15 cellular contexts compared by ENCODE assay signal in genomic region chr11:72237112-72237931, GRCh38. TPM values are rescaled to one million over a fixed set of nuclear protein-coding genes. Genes with fewer than 3 reads are reported as not detected.
A peak's percentile ranks its signal among the peaks of the same experiment; 100 is the strongest.
DNase-seq lines count a peak whose midpoint lies in the region; ATAC-seq and TF ChIP-seq lines count a peak whose summit lies in the region.
"Had no signal": no experiment of that assay in that cellular context is flagged by ENCODE, and none has a peak within 500 bp of the region (broad histone marks: within the 10 kb centered on the region; RNA-seq: fewer than 3 reads in every experiment).

No MANE protein-coding gene starts in this region.

- no peak for ATAC-seq in stimulated activated effector memory CD8-positive, alpha-beta T cell treated with anti-CD3 and anti-CD28 coated beads, Interleukin-12 subunit alpha, Interleukin-12 subunit beta, amount 100 ng/mL, for 72 hours
- no peak for ATAC-seq in HG03159 (IDR thresholded peaks at IDR 0.05; ENCODE audit: unreplicated experiment)
- ATAC-seq in mucosa of descending colon, result no peak

- intact Hi-C loops in mucosa of descending colon (cut with DNase I, micrococcal nuclease), result no loop called here

- H3K4me1 Mint-ChIP-seq in stimulated activated effector memory CD8-positive, alpha-beta T cell treated with anti-CD3 and anti-CD28 coated beads, Interleukin-12 subunit alpha, Interleukin-12 subunit beta, amount 100 ng/mL, for 72 hours, result peaks cover 43% of the 10 kb centered on the region

- no peak overlapping the region for H3K4me3 Mint-ChIP-seq in stimulated activated effector memory CD8-positive, alpha-beta T cell treated with anti-CD3 and anti-CD28 coated beads, Interleukin-12 subunit alpha, Interleukin-12 subunit beta, amount 100 ng/mL, for 72 hours
- H3K4me3 Mint-ChIP-seq: activated naive CD8-positive, alpha-beta T cell treated with anti-CD3 and anti-CD28 coated beads, Interleukin-2, amount 50 U/mL, for 24 hours; CD8-positive, alpha-beta memory T cell had no signal

- peaks cover 44% of the 10 kb centered on the region for H3K36me3 Mint-ChIP-seq in stimulated activated effector memory CD8-positive, alpha-beta T cell treated with anti-CD3 and anti-CD28 coated beads, Interleukin-12 subunit alpha, Interleukin-12 subunit beta, amount 100 ng/mL, for 72 hours

- H3K9me3 ChIP-seq in NT2/D1 (ENCODE audit: insufficient read depth, low read length) (no peaks in the 10 kb centered on the region), iPS-18a (ENCODE audit: control insufficient read depth, low read depth, low read length) (no peaks in the 10 kb centered on the region), mucosa of descending colon (no peaks in the 10 kb centered on the region)
- H3K9me3 ChIP-seq: psoas muscle had no signal

- no peak for TF ChIP-seq CTCF in mucosa of descending colon (IDR thresholded peaks at IDR 0.05)

- no peak overlapping the region for H3K4me3 ChIP-seq in NT2/D1 (ENCODE audit: insufficient read length, low read depth)
- H3K4me3 ChIP-seq in iPS-18a (ENCODE audit: low read length), result peak overlapping the region; percentile 32
- no peak overlapping the region for H3K4me3 ChIP-seq in mucosa of descending colon
- H3K4me3 ChIP-seq: psoas muscle had no signal

- H3K27me3 ChIP-seq in NT2/D1 (ENCODE audit: insufficient read depth, insufficient read length), result no peaks in the 10 kb centered on the region
- H3K27me3 ChIP-seq in iPS-18a (ENCODE audit: control insufficient read depth, insufficient read depth, low read length), result peaks cover 42% of the 10 kb centered on the region

- H3K9me3 Mint-ChIP-seq in stimulated activated effector memory CD8-positive, alpha-beta T cell treated with anti-CD3 and anti-CD28 coated beads, Interleukin-12 subunit alpha, Interleukin-12 subunit beta, amount 100 ng/mL, for 72 hours, result no peaks in the 10 kb centered on the region
- H3K9me3 Mint-ChIP-seq: activated naive CD8-positive, alpha-beta T cell treated with anti-CD3 and anti-CD28 coated beads, Interleukin-2, amount 50 U/mL, for 24 hours; CD8-positive, alpha-beta memory T cell had no signal

- no peak overlapping the region for H3K27ac ChIP-seq in iPS-18a (ENCODE audit: low read length)
- H3K27ac ChIP-seq: psoas muscle had no signal

- peak overlapping the region; percentile 26 for H3K9ac ChIP-seq in NT2/D1 (ENCODE audit: insufficient read length, low read depth)
- H3K9ac ChIP-seq in iPS-18a (ENCODE audit: low read length), result peak overlapping the region; percentile 35
- H3K9ac ChIP-seq: KMS-11 had no signal

- DNase-seq in DMS53 (lab: John Stamatoyannopoulos, UW) (peak; percentile 49), DMS53 treated with DMSO at 0.1 percent for 48 hours (lab: John Stamatoyannopoulos, UW; ENCODE audit: unreplicated experiment) (no peak), NT2/D1 (ENCODE audit: low read depth, low spot score) (no peak), UCSD-AML1 (lab: John Stamatoyannopoulos, UW; ENCODE audit: unreplicated experiment) (no peak), mucosa of descending colon (no peak)
- DNase-seq in stimulated activated effector memory CD8-positive, alpha-beta T cell treated with anti-CD3 and anti-CD28 coated beads, Interleukin-12 subunit alpha, Interleukin-12 subunit beta, amount 100 ng/mL, for 72 hours (ENCODE audit: low spot score in 2 of 2), result no peak
- DNase-seq: activated CD4-positive, alpha-beta T cell treated with anti-CD3 and anti-CD28 coated beads for 1 hour had no signal

- H3K36me3 ChIP-seq in NT2/D1 (ENCODE audit: insufficient read depth, insufficient read length, low read length) (peaks cover 71% of the 10 kb centered on the region), iPS-18a (ENCODE audit: control insufficient read depth, low read depth, low read length) (peaks cover 50% of the 10 kb centered on the region), mucosa of descending colon (ENCODE audit: low read depth) (no peaks in the 10 kb centered on the region)

- H3K4me1 ChIP-seq in NT2/D1 (ENCODE audit: insufficient read depth, insufficient read length), result peaks cover 15% of the 10 kb centered on the region
- H3K4me1 ChIP-seq in iPS-18a (ENCODE audit: control insufficient read depth, low read depth, low read length), result peaks cover 19% of the 10 kb centered on the region
- H3K4me1 ChIP-seq in mucosa of descending colon (ENCODE audit: low read depth), result peaks cover 37% of the 10 kb centered on the region

- H3K27ac Mint-ChIP-seq in stimulated activated effector memory CD8-positive, alpha-beta T cell treated with anti-CD3 and anti-CD28 coated beads, Interleukin-12 subunit alpha, Interleukin-12 subunit beta, amount 100 ng/mL, for 72 hours, result peak overlapping the region; percentile 30
- H3K27ac Mint-ChIP-seq: activated naive CD8-positive, alpha-beta T cell treated with anti-CD3 and anti-CD28 coated beads, Interleukin-2, amount 50 U/mL, for 24 hours had no signal

RNA-seq across cellular contexts. Expression of gene PHOX2A, which starts 6.7 kb away (rescaled TPM):
- 1 to 10 TPM in 1 of 3 donors, under 1 TPM in 2; 0.55 to 2.6 (median 0.60) TPM for total RNA-seq in mucosa of descending colon
- total RNA-seq: CD8-positive, alpha-beta memory T cell; endothelial cell of umbilical vein; NCI-H460; psoas muscle had no signal

RNA-seq across cellular contexts. Expression of gene INPPL1, which starts 12.8 kb away (rescaled TPM):
- total RNA-seq in mucosa of descending colon, result 100 to 1,000 TPM; 122 to 205 (median 151) TPM

RNA-seq across cellular contexts. Expression of gene FOLR2, which starts 20.7 kb away (rescaled TPM):
- 10 to 100 TPM in 2 of 3 donors, 1 to 10 TPM in 1; 3.2 to 29.4 (median 13.8) TPM for total RNA-seq in mucosa of descending colon
- total RNA-seq: endothelial cell of umbilical vein, NCI-H460 had no signal

RNA-seq across cellular contexts. Expression of gene FOLR1, which starts 45.4 kb away (rescaled TPM):
- not detected for total RNA-seq in mucosa of descending colon
- total RNA-seq: CD8-positive, alpha-beta memory T cell; endothelial cell of umbilical vein; NCI-H460 had no signal
